ENCODE assay signal across 9 cellular contexts in genomic region chr4:10074767-10075105, GRCh38. TPM values are rescaled to one million over a fixed set of nuclear protein-coding genes. Genes with fewer than 3 reads are reported as not detected.
DNase-seq lines count a peak whose midpoint lies in the region; ATAC-seq and TF ChIP-seq lines count a peak whose summit lies in the region.
"Had no signal": no experiment of that assay in that cellular context is flagged by ENCODE, and none has a peak within 500 bp of the region (broad histone marks: within the 10 kb centered on the region; RNA-seq: fewer than 3 reads in every experiment).

No MANE protein-coding gene starts in this region.

- POLR2A ChIA-PET in naive thymus-derived CD4-positive, alpha-beta T cell (lab: Charles Lee) = no interaction called here

- H2AFZ ChIP-seq in DND-41 (ENCODE audit: low read depth, low read length) (no peak overlapping the region), Loucy (ENCODE audit: low read length) (no peak overlapping the region), mammary epithelial cell (ENCODE audit: low read depth, low read length) (no peak overlapping the region)
- H2AFZ ChIP-seq: parathyroid adenoma had no signal

- H4K20me1 ChIP-seq in DND-41 (ENCODE audit: insufficient read depth, low read length) (peaks cover 24% of the 10 kb centered on the region), Loucy (ENCODE audit: insufficient read depth, low read length, poor library complexity, severe bottlenecking) (no peaks in the 10 kb centered on the region), mammary epithelial cell (ENCODE audit: insufficient read depth, low read length) (no peaks in the 10 kb centered on the region)

- TF ChIP-seq POLR2A in spleen (IDR thresholded peaks at IDR 0.05) = no peak

- H3K36me3 Mint-ChIP-seq in naive thymus-derived CD4-positive, alpha-beta T cell = peaks cover 5 to 50% (median 16%) of the 10 kb centered on the region in 5 donors

- H3K4me1 ChIP-seq in DND-41 (ENCODE audit: insufficient read depth, low read length) (no peaks in the 10 kb centered on the region), Loucy (ENCODE audit: insufficient read depth, low read length, poor library complexity, severe bottlenecking) (no peaks in the 10 kb centered on the region), mammary epithelial cell (ENCODE audit: insufficient read depth, low read length) (no peaks in the 10 kb centered on the region), spleen (peaks cover 0 to 21% (median 10%) of the 10 kb centered on the region in 6 donors)
- H3K4me1 ChIP-seq in naive thymus-derived CD4-positive, alpha-beta T cell (ENCODE audit: control insufficient read depth in 2 of 2, insufficient read depth in 2 of 2, low read length in 2 of 2) = peaks cover 0 to 2% of the 10 kb centered on the region in 2 donors
- H3K4me1 ChIP-seq: parathyroid adenoma had no signal

- H3K27me3 Mint-ChIP-seq in naive thymus-derived CD4-positive, alpha-beta T cell = no peaks in the 10 kb centered on the region

- peaks cover 0 to 8% (median 0%) of the 10 kb centered on the region in 7 donors for H3K4me1 Mint-ChIP-seq in naive thymus-derived CD4-positive, alpha-beta T cell

- 0 out of 3 replicates have a peak, but pooled peaks have one; percentile 21 for ATAC-seq in DND-41 (ENCODE audit: insufficient read depth, low read depth)
- ATAC-seq in naive thymus-derived CD4-positive, alpha-beta T cell = peak; percentile 37
- no peak for ATAC-seq in HG02938 (IDR thresholded peaks at IDR 0.05; ENCODE audit: unreplicated experiment)
- no peak for ATAC-seq in HG03108 (IDR thresholded peaks at IDR 0.05; ENCODE audit: unreplicated experiment)

- no peaks in the 10 kb centered on the region for H3K9me2 ChIP-seq in Loucy (replicated peaks; ENCODE audit: low read depth, low read length)

- in situ Hi-C loops in mammary epithelial cell (cut with MboI; ENCODE audit: low sequenced_read_pairs in 2 of 2) = no loop called here

- H3K27ac ChIP-seq in DND-41 (ENCODE audit: low read length) (no peak overlapping the region), mammary epithelial cell (ENCODE audit: insufficient read depth, low read depth, low read length) (no peak overlapping the region), spleen (no peak overlapping the region)
- H3K27ac ChIP-seq in naive thymus-derived CD4-positive, alpha-beta T cell (ENCODE audit: low read depth, low read length) = no peak overlapping the region
- H3K27ac ChIP-seq: parathyroid adenoma had no signal

- CTCF ChIA-PET in mammary epithelial cell (lab: Charles Lee; ENCODE audit: low non-redundant PET) = interaction anchor here (0.6 kb wide), 1 partner anchor 14 kb away, joined by 4 read pairs; no protein-coding TSS in a partner anchor
- CTCF ChIA-PET in naive thymus-derived CD4-positive, alpha-beta T cell (lab: Charles Lee) = no interaction called here

- no peak overlapping the region for H3K4me3 ChIP-seq in DND-41 (ENCODE audit: low read depth in 1 of 2, low read length in 2 of 2)
- no peak overlapping the region for H3K4me3 ChIP-seq in Loucy (ENCODE audit: low read length, poor library complexity, severe bottlenecking)
- no peak overlapping the region for H3K4me3 ChIP-seq in mammary epithelial cell (replicated peaks in 1 of 3; ENCODE audit: insufficient read depth in 1 of 3, low read depth in 2 of 3, low read length in 3 of 3)
- no peak overlapping the region for H3K4me3 ChIP-seq in naive thymus-derived CD4-positive, alpha-beta T cell (ENCODE audit: low read length)
- no peak overlapping the region for H3K4me3 ChIP-seq in spleen

- intact Hi-C loops in mammary epithelial cell (cut with micrococcal nuclease) = loop anchor here (2.0 kb wide), 2 partner anchors 42 to 474 kb away; partner anchors contain the start of gene WDR1
- intact Hi-C loops in naive thymus-derived CD4-positive, alpha-beta T cell (cut with micrococcal nuclease) = loop anchor here in 1 of 2 donors (1.0 to 5.0 kb wide), 4 partner anchors 20 to 329 kb away; partner anchors contain the start of gene WDR1
- intact Hi-C loops in spleen (cut with DNase I; ENCODE audit: low total_unique reads) = no loop called here

- H3K9ac ChIP-seq in DND-41 (ENCODE audit: low read depth, low read length) (no peak overlapping the region), Loucy (ENCODE audit: low read depth, low read length, poor library complexity, severe bottlenecking) (no peak overlapping the region), mammary epithelial cell (ENCODE audit: insufficient read depth, low read length) (no peak overlapping the region)
- H3K9ac ChIP-seq: parathyroid adenoma had no signal

- no peaks in the 10 kb centered on the region for H3K9me3 ChIP-seq in DND-41 (ENCODE audit: insufficient read depth, low read length, severe bottlenecking)
- no peaks in the 10 kb centered on the region for H3K9me3 ChIP-seq in Loucy (ENCODE audit: insufficient read depth, low read depth, low read length)
- no peaks in the 10 kb centered on the region for H3K9me3 ChIP-seq in mammary epithelial cell (replicated peaks; ENCODE audit: insufficient read depth, low read length)
- no peaks in the 10 kb centered on the region for H3K9me3 ChIP-seq in naive thymus-derived CD4-positive, alpha-beta T cell (ENCODE audit: control insufficient read depth in 2 of 3, low read length in 3 of 3)
- H3K9me3 ChIP-seq in spleen = no peaks in the 10 kb centered on the region

- DNase-seq in DND-41 (no peak), mammary epithelial cell (peak; percentile 46), amniotic stem cell (lab: John Stamatoyannopoulos, UW) (no peak), spleen (no peak)
- no peak for DNase-seq in naive thymus-derived CD4-positive, alpha-beta T cell

- H3K27me3 ChIP-seq in DND-41 (ENCODE audit: insufficient read depth, low read length, poor library complexity) (no peaks in the 10 kb centered on the region), Loucy (ENCODE audit: insufficient read depth, low read length, poor library complexity, severe bottlenecking) (no peaks in the 10 kb centered on the region), mammary epithelial cell (ENCODE audit: insufficient read depth, low read length) (no peaks in the 10 kb centered on the region), spleen (replicated peaks in 1 of 7) (peaks cover 0 to 5% (median 0%) of the 10 kb centered on the region in 7 donors)
- H3K27me3 ChIP-seq in naive thymus-derived CD4-positive, alpha-beta T cell (ENCODE audit: control insufficient read depth in 2 of 2, insufficient read depth in 2 of 2, low read length in 2 of 2) = no peaks in the 10 kb centered on the region

- peak overlapping the region in 5 of 9 donors; percentile 13 to 74 (median 33) for H3K27ac Mint-ChIP-seq in naive thymus-derived CD4-positive, alpha-beta T cell

- H3K4me2 ChIP-seq in DND-41 (ENCODE audit: insufficient read depth, low read length) (no peak overlapping the region), Loucy (ENCODE audit: low read depth, low read length, poor library complexity, severe bottlenecking) (no peak overlapping the region), mammary epithelial cell (ENCODE audit: insufficient read depth, low read depth, low read length) (no peak overlapping the region)

- TSS peak; percentile 78 for BruUV-seq in mammary epithelial cell (replicated peaks; lab: Mats Ljungman, UMichigan)

- no peaks in the 10 kb centered on the region for H3K79me2 ChIP-seq in DND-41 (ENCODE audit: insufficient read depth, low read length)
- no peaks in the 10 kb centered on the region for H3K79me2 ChIP-seq in Loucy (ENCODE audit: insufficient read depth, low read length)
- H3K79me2 ChIP-seq in mammary epithelial cell (ENCODE audit: insufficient read depth, low read length) = peaks cover 14% of the 10 kb centered on the region
- H3K79me2 ChIP-seq: parathyroid adenoma had no signal

- H3F3A ChIP-seq in Loucy (ENCODE audit: low read depth) = peaks cover 3% of the 10 kb centered on the region; the same call in 1 of the 2 replicates

- dilution Hi-C loops in mammary epithelial cell (cut with HindIII; ENCODE audit: low sequenced_read_pairs) = loop anchor here (5.0 kb wide), 1 partner anchor 47 kb away; no protein-coding TSS in a partner anchor

- no peaks in the 10 kb centered on the region for H3K9me3 Mint-ChIP-seq in naive thymus-derived CD4-positive, alpha-beta T cell

- TF ChIP-seq CTCF in DND-41 (IDR thresholded peaks at IDR 0.05; ENCODE audit: borderline replicate concordance, extremely low read depth, low read length, poor library complexity, severe bottlenecking) (peak; percentile 50), Loucy (conservative IDR thresholded peaks at IDR 0.05; ENCODE audit: low read length) (peak; percentile 69), mammary epithelial cell (conservative IDR thresholded peaks at IDR 0.05 in 1 of 2, IDR thresholded peaks at IDR 0.05 in 1 of 2; ENCODE audit: extremely low read depth in 1 of 2, insufficient read depth in 1 of 2, low read depth in 1 of 2, low read length in 2 of 2) (peak; percentile 63 to 65), spleen (IDR thresholded peaks at IDR 0.05 in 8 of 11, conservative IDR thresholded peaks at IDR 0.05 in 3 of 11) (no peak)

- H3K4me3 Mint-ChIP-seq in naive thymus-derived CD4-positive, alpha-beta T cell = no peak overlapping the region

- WGBS in mammary epithelial cell (ENCODE audit: low coverage, missing lambda C conversion rate) = 73% methylated on average over 7 of the region's 7 CpGs
- 93 to 97% (median 96%) methylated on average over 7 of the region's 7 CpGs for WGBS in spleen, 5 donors

- peaks cover 66% of the 10 kb centered on the region for H3K36me3 ChIP-seq in DND-41 (ENCODE audit: insufficient read depth, low read length)
- H3K36me3 ChIP-seq in Loucy (ENCODE audit: insufficient read depth, low read length) = peaks cover 79% of the 10 kb centered on the region; the same call in 1 of the 2 replicates
- H3K36me3 ChIP-seq in mammary epithelial cell (ENCODE audit: insufficient read depth, low read length) = peaks cover 42% of the 10 kb centered on the region
- peaks cover 40 to 67% (median 49%) of the 10 kb centered on the region in 3 experiments for H3K36me3 ChIP-seq in naive thymus-derived CD4-positive, alpha-beta T cell (ENCODE audit: control insufficient read depth in 2 of 3, insufficient read depth in 3 of 3, low read length in 3 of 3)
- H3K36me3 ChIP-seq in spleen = peaks cover 9 to 96% (median 70%) of the 10 kb centered on the region in 6 donors

RNA-seq across cellular contexts. Expression of gene WDR1, which starts 41.9 kb away (rescaled TPM):
- total RNA-seq in mammary epithelial cell = 100 to 1,000 TPM; 384 to 470 TPM
- 466 TPM for polyA plus RNA-seq in mammary epithelial cell
- polyA minus RNA-seq in mammary epithelial cell = 713 TPM
- total RNA-seq in naive thymus-derived CD4-positive, alpha-beta T cell = 100 to 1,000 TPM; 242 to 470 (median 330) TPM
- 100 to 1,000 TPM; 268 to 412 TPM for polyA plus RNA-seq in naive thymus-derived CD4-positive, alpha-beta T cell
- total RNA-seq in spleen = 100 to 1,000 TPM; 124 to 377 (median 192) TPM
- polyA plus RNA-seq in spleen = 100 to 1,000 TPM in 1 of 3 donors, 10 to 100 TPM in 2; 56.6 to 105 (median 84.0) TPM

RNA-seq across cellular contexts. Expression of gene SLC2A9, which starts 53.4 kb away (rescaled TPM):
- 100 to 1,000 TPM in 1 of 2 donors, 10 to 100 TPM in 1; 93.2 to 163 TPM for total RNA-seq in mammary epithelial cell
- polyA plus RNA-seq in mammary epithelial cell = 65.5 TPM
- 83.8 TPM for polyA minus RNA-seq in mammary epithelial cell
- 1 to 10 TPM; 1.5 to 9.6 (median 3.8) TPM for total RNA-seq in naive thymus-derived CD4-positive, alpha-beta T cell
- 1 to 10 TPM in 1 of 2 donors, under 1 TPM in 1; 0.36 to 1.5 TPM for polyA plus RNA-seq in naive thymus-derived CD4-positive, alpha-beta T cell
- 1 to 10 TPM; 4.6 to 8.8 (median 5.8) TPM for total RNA-seq in spleen
- 1 to 10 TPM; 1.2 to 1.9 (median 1.5) TPM for polyA plus RNA-seq in spleen

Comparison
In these comparisons a context has a peak if more than half of its experiments do, and no peak if none do; other contexts are left out.
1. ATAC-seq: peak in DND-41 (single experiment) and naive thymus-derived CD4-positive, alpha-beta T cell (single experiment); none in HG02938 (single experiment) and HG03108 (single experiment).
2. CTCF ChIP-seq: peak in DND-41 (single experiment), Loucy (single experiment) and mammary epithelial cell (2 of 2); none in spleen (0 of 11).
3. RNA of gene SLC2A9, which starts 53.4 kb away (total RNA-seq): 93.2 to 163 TPM in mammary epithelial cell; 4.6 to 8.8 TPM in spleen and 1.5 to 9.6 TPM in naive thymus-derived CD4-positive, alpha-beta T cell; every median in the first group is over 4 times any median in the second.